8 cellular contexts compared by ENCODE assay signal in the genomic region with DNA sequence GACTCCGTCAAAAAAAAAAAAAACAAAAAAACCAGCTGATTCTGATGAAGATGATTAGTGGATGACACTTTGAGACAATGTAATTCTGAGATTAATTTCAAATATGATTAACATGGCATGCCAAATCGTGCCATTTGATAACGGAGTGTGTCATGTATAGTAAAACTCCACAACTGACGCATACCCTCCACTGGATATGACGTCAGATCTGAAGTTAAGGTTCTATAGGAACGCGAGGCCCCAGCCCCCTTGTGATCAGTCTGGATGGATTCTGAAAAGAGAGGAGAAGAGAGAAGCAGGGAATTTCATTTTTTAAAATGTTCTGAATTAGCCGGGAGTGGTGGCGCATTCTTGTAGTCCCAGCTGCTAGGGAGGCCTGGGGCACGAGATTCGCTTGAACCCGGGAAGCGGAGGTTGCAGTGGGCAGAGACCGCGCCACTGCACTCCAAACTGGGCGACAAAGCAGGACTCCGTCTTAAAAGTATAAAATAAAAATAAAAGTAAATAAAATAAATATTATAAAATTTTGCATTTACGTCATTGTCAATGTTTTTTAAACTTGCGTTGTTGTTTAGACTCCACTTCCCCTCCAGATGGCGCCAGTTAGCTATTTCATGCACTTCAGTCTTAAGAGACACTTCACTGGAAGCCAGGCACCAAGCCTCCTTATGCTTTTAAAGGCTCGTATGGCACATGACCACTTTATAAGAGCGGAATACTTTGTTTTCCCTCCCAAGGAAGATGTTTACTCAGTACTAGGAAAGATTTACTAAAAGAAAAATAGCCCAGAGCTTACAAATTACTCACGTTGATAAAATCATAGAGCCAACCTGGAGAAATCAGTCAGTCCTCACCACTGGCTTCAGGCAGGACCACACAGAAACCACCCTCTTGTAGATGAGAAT.
DNase-seq lines count a peak whose midpoint lies in the region; ATAC-seq, FAIRE-seq and TF ChIP-seq lines count a peak whose summit lies in the region.

No MANE protein-coding gene starts in this region.

- CTCF ChIA-PET in HepG2 (lab: Yijun Ruan, JAX; ENCODE audit: low intra/inter-chr PET ratio, low total read pairs) = interaction anchor here (0.7 to 2.1 kb wide), 3 partner anchors 407 to 555 kb away, joined by 3 to 12 read pairs (median 7); no protein-coding TSS in a partner anchor

- TF ChIP-seq RAD21 in HepG2 (CRISPR knock-in tag; IDR thresholded peaks at IDR 0.05) = 0 out of 2 replicates have a peak, but pooled peaks have one; percentile 23

- no peak overlapping the region for H3K9ac ChIP-seq in HepG2 (ENCODE audit: insufficient read depth, low read depth, low read length)

- POLR2A ChIA-PET in HepG2 (lab: Yijun Ruan, JAX) = no interaction called here

- BruUV-seq in HepG2 (replicated peaks; lab: Mats Ljungman, UMichigan) = no TSS peak

- TF ChIP-seq CTCF in HepG2 (CRISPR knock-in tag; IDR thresholded peaks at IDR 0.05) = peak; percentile 70

- FAIRE-seq in HepG2 (lab: Jason Lieb, UNC) = peak; percentile 47

- H3K9me3 ChIP-seq in HepG2 (ENCODE audit: low read length) = no peaks in the 10 kb centered on the region

- H3K27ac ChIP-seq in HepG2 (ENCODE audit: extremely low read length, insufficient read depth, low read length) = no peak overlapping the region

- peak; percentile 59 for DNase-seq in GDM1 (lab: John Stamatoyannopoulos, UW)
- DNase-seq in NCI-H2196 (lab: John Stamatoyannopoulos, UW; ENCODE audit: unreplicated experiment) = peak; percentile 80
- DNase-seq in activated CD4-positive, CD25-positive, alpha-beta regulatory T cell (lab: John Stamatoyannopoulos, UW) = peak; percentile 3 to 35 (median 19)
- peak; percentile 55 for DNase-seq in cerebellum (ENCODE audit: low spot score)
- DNase-seq in HepG2 (ENCODE audit: low spot score) = peak; percentile 55
- peak; percentile 11 to 70 (median 53) for DNase-seq in stimulated activated CD4-positive, alpha-beta T cell treated with anti-CD3 and anti-CD28 coated beads, TNF-alpha, amount 100 ng/mL, for 48 hours (ENCODE audit: low read depth in 3 of 3)

- H4K20me1 ChIP-seq in HepG2 (ENCODE audit: insufficient read depth, low read length) = no peaks in the 10 kb centered on the region

- in situ Hi-C loops in HepG2 (cut with HindIII; ENCODE audit: extremely low pct_ligation_motif_present, low pct_unique_long_range_greater_than_20kb) = loop anchor here (5.0 to 10.0 kb wide), 2 partner anchors 406 to 553 kb away; no protein-coding TSS in a partner anchor

- 34% methylated on average over 23 of the region's 23 CpGs for WGBS in HepG2 (ENCODE audit: low lambda C conversion rate)

- no peak overlapping the region for H2AFZ ChIP-seq in HepG2 (ENCODE audit: low read length)

- TF ChIP-seq POLR2A in HepG2 (IDR thresholded peaks at IDR 0.05; ENCODE audit: insufficient read depth in 1 of 2, low read depth in 2 of 2, low read length in 2 of 2) = no peak

- no peak overlapping the region for H3K4me3 ChIP-seq in HepG2 (replicated peaks in 1 of 3; ENCODE audit: insufficient read depth in 1 of 3, low read depth in 2 of 3, low read length in 3 of 3)

- TF ChIP-seq EP300 in HepG2 (IDR thresholded peaks at IDR 0.05; ENCODE audit: low read depth in 2 of 2, low read length in 2 of 2) (no peak), HepG2 (CRISPR knock-in tag; IDR thresholded peaks at IDR 0.05; ENCODE audit: borderline replicate concordance) (no peak)

- intact Hi-C loops in HepG2 (cut with micrococcal nuclease; ENCODE audit: unreplicated experiment) = loop anchor here (1.0 kb wide), 1 partner anchor 406 kb away; no protein-coding TSS in a partner anchor

- H3K27me3 ChIP-seq in HepG2 (ENCODE audit: control insufficient read depth in 1 of 2, insufficient read depth in 2 of 2, low read length in 2 of 2) = peaks cover 0 to 10% of the 10 kb centered on the region in 2 experiments; a peak in 2 of 5 replicates

- no peaks in the 10 kb centered on the region for H3K36me3 ChIP-seq in HepG2 (replicated peaks in 1 of 2; ENCODE audit: control insufficient read depth in 1 of 2, insufficient read depth in 2 of 2, low read length in 2 of 2)

- no peaks in the 10 kb centered on the region for H3K79me2 ChIP-seq in HepG2 (ENCODE audit: insufficient read depth, low read length)

- H3K4me1 ChIP-seq in HepG2 (ENCODE audit: insufficient read depth, low read length) = no peaks in the 10 kb centered on the region

- ATAC-seq in HG02973 (IDR thresholded peaks at IDR 0.05; ENCODE audit: unreplicated experiment) = peak; percentile 74
- ATAC-seq in HepG2 = peak; percentile 54; the same call in 2 of the 3 replicates
- ATAC-seq in GM18517 (IDR thresholded peaks at IDR 0.05; ENCODE audit: unreplicated experiment) = no peak

- no peak overlapping the region for H3K4me2 ChIP-seq in HepG2 (ENCODE audit: low read depth, low read length)

TF ChIP-seq in HepG2, 621 proteins besides CTCF, POLR2A, EP300 and RAD21:
- TF ChIP-seq, protein P1, sequence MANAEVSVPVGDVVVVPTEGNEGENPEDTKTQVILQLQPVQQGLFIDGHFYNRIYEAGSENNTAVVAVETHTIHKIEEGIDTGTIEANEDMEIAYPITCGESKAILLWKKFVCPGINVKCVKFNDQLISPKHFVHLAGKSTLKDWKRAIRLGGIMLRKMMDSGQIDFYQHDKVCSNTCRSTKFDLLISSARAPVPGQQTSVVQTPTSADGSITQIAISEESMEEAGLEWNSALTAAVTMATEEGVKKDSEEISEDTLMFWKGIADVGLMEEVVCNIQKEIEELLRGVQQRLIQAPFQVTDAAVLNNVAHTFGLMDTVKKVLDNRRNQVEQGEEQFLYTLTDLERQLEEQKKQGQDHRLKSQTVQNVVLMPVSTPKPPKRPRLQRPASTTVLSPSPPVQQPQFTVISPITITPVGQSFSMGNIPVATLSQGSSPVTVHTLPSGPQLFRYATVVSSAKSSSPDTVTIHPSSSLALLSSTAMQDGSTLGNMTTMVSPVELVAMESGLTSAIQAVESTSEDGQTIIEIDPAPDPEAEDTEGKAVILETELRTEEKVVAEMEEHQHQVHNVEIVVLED (CRISPR knock-in tag; IDR thresholded peaks at IDR 0.05; ENCODE audit: borderline replicate concordance) = no peak
- TF ChIP-seq SMC3 (IDR thresholded peaks at IDR 0.05; ENCODE audit: low read length) = peak; percentile 77
- TF ChIP-seq CREB1 (IDR thresholded peaks at IDR 0.05) = peak; percentile 38
- TF ChIP-seq CREB1 (CRISPR knock-in tag; IDR thresholded peaks at IDR 0.05) = no peak
- TF ChIP-seq STAG1 (CRISPR knock-in tag; IDR thresholded peaks at IDR 0.05) = peak; percentile 82
- no peak for TF ChIP-seq NRL (CRISPR knock-in tag; IDR thresholded peaks at IDR 0.05; ENCODE audit: borderline replicate concordance)
- no peak for TF ChIP-seq ZMYM2 (CRISPR knock-in tag; IDR thresholded peaks at IDR 0.05)
TF ChIP-seq in HepG2: peak in this region for 3.

Comparison
In these comparisons a context has a peak if more than half of its experiments do, and no peak if none do; other contexts are left out.
1. DNase-seq: peak in every context shown above with its lines; median percentile 80 in NCI-H2196; 59 in GDM1; 55 in cerebellum; 55 in HepG2; 53 in stimulated activated CD4-positive, alpha-beta T cell treated with anti-CD3 and anti-CD28 coated beads, TNF-alpha, amount 100 ng/mL, for 48 hours; 19 in activated CD4-positive, CD25-positive, alpha-beta regulatory T cell.